In the genomic region with DNA sequence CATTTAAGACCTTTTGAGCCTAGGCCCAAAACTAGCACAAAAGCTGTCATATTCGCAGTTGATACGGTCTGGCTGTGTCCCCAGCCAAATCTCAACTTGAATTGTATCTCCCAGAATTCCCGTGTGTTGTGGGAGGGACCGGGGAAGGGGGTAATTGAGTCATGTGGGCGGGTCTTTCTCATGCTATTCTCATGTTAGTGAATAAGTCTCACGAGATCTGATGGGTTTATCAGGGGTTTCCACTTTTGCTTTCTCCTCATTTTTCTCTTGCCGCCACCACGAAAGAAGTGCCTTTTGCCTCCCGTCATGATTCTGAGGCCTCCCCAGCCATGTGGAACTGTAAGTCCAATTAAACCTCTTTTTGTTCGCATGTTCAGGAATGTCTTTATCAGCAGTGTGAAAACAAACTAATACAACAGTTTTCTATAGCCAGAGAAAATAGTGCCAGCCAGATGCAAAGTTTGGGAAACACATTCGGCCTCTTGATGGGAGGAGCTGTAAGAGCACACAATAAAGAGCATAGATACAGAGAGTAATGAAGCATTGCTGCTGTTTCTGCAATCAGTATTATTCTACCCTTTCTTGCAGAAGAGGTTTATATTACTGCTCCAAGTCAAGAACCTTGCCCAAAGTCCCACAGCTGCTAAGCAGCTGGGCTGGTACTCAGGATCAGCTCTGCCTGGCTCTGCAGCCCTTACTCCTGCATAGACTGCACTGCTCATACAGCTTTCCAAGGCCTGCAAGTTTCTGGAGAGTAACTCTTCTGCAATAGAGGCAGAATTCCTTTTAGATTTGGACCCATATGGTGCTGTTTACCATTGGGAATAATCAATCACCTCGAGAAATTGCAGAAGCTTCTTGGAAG, we compare ENCODE assay signal across 15 cellular contexts. TPM values are rescaled to one million over a fixed set of nuclear protein-coding genes. Genes with fewer than 3 reads are reported as not detected.
DNase-seq lines count a peak whose midpoint lies in the region; ATAC-seq and TF ChIP-seq lines count a peak whose summit lies in the region.
"Had no signal": no experiment of that assay in that cellular context is flagged by ENCODE, and none has a peak within 500 bp of the region (broad histone marks: within the 10 kb centered on the region; RNA-seq: fewer than 3 reads in every experiment).

No MANE protein-coding gene starts in this region.

- TF ChIP-seq CTCF in colonic mucosa (IDR thresholded peaks at IDR 0.05) = no peak

- intact Hi-C loops in right cardiac atrium (cut with DNase I) = no loop called here
- intact Hi-C loops in cardiac septum (cut with DNase I) = no loop called here
- intact Hi-C loops in colonic mucosa (cut with DNase I) = no loop called here
- intact Hi-C loops in aorta (cut with DNase I) = no loop called here

- H2BK15ac ChIP-seq in mesendoderm (replicated peaks; ENCODE audit: low read depth) = no peak overlapping the region

- H3K4me1 Mint-ChIP-seq in activated T-cell treated with anti-CD3 and anti-CD28 coated beads, Interleukin-2, amount 50 U/mL, for 24 hours (ENCODE audit: low read depth) = peaks cover 34% of the 10 kb centered on the region

- H3K79me2 ChIP-seq in mesendoderm (ENCODE audit: control insufficient read depth, insufficient read depth, low read length) = peaks cover 62% of the 10 kb centered on the region

- H4K5ac ChIP-seq in mesendoderm (ENCODE audit: low read length) = no peak overlapping the region

- H3K4me1 ChIP-seq in right cardiac atrium (ENCODE audit: control insufficient read depth, insufficient read depth, low read length) (peaks cover 3% of the 10 kb centered on the region), colonic mucosa (no peaks in the 10 kb centered on the region), mesendoderm (ENCODE audit: control insufficient read depth, low read depth, low read length) (peaks cover 6% of the 10 kb centered on the region), aorta (ENCODE audit: control insufficient read depth in 1 of 2, insufficient read depth in 2 of 2, low read length in 2 of 2) (peaks cover 0 to 4% of the 10 kb centered on the region in 2 donors)

- ATAC-seq in right cardiac atrium (no peak), aorta (ENCODE audit: low FRiP score) (no peak)
- ATAC-seq: gastrocnemius medialis had no signal

- no peaks in the 10 kb centered on the region for H3K36me3 ChIP-seq in colonic mucosa
- H3K36me3 ChIP-seq in mesendoderm (ENCODE audit: control insufficient read depth, insufficient read depth, low read length) = peaks cover 16% of the 10 kb centered on the region
- H3K36me3 ChIP-seq in aorta (ENCODE audit: control insufficient read depth in 1 of 2, insufficient read depth in 2 of 2, low read length in 1 of 2) = no peaks in the 10 kb centered on the region

- H2AK5ac ChIP-seq in mesendoderm (ENCODE audit: low read length) = peak overlapping the region; percentile 47

- peak overlapping the region; percentile 86 for H3K56ac ChIP-seq in mesendoderm (ENCODE audit: low read length)

- H3K27ac Mint-ChIP-seq in activated T-cell treated with anti-CD3 and anti-CD28 coated beads, Interleukin-2, amount 50 U/mL, for 24 hours = no peak overlapping the region

- H3K27me3 Mint-ChIP-seq in activated T-cell treated with anti-CD3 and anti-CD28 coated beads, Interleukin-2, amount 50 U/mL, for 24 hours = no peaks in the 10 kb centered on the region

- H3K27me3 ChIP-seq in right cardiac atrium (ENCODE audit: control insufficient read depth, insufficient read depth) (no peaks in the 10 kb centered on the region), colonic mucosa (no peaks in the 10 kb centered on the region), mesendoderm (ENCODE audit: insufficient read depth, low read length, poor library complexity) (no peaks in the 10 kb centered on the region), aorta (ENCODE audit: control insufficient read depth in 1 of 2, insufficient read depth in 2 of 2, low read length in 1 of 2) (no peaks in the 10 kb centered on the region)
- H3K27me3 ChIP-seq: gastrocnemius medialis, upper lobe of left lung had no signal

- H3K4me3 ChIP-seq in right cardiac atrium (ENCODE audit: low read length) = peak overlapping the region; percentile 11
- H3K4me3 ChIP-seq in colonic mucosa = no peak overlapping the region
- H3K4me3 ChIP-seq in mesendoderm (ENCODE audit: low read length) = peak overlapping the region; percentile 88
- peak overlapping the region; percentile 2 to 14 for H3K4me3 ChIP-seq in aorta (ENCODE audit: low read length in 2 of 2)
- H3K4me3 ChIP-seq: gastrocnemius medialis had no signal

- no peak overlapping the region for H3K4me3 Mint-ChIP-seq in activated T-cell treated with anti-CD3 and anti-CD28 coated beads, Interleukin-2, amount 50 U/mL, for 24 hours

- no peak overlapping the region for H4K8ac ChIP-seq in mesendoderm (ENCODE audit: low read depth, low read length)

- H3K9ac ChIP-seq in colonic mucosa (ENCODE audit: low read depth in 2 of 2, low read length in 2 of 2) (no peak overlapping the region), mesendoderm (ENCODE audit: low read length) (peak overlapping the region; percentile 87)

- no peak overlapping the region for H3K23ac ChIP-seq in mesendoderm (ENCODE audit: low read length)

- H3K18ac ChIP-seq in mesendoderm (ENCODE audit: low read length) = no peak overlapping the region

- peak overlapping the region; percentile 75 for H3K4me2 ChIP-seq in mesendoderm (ENCODE audit: low read length)

- peaks cover 31% of the 10 kb centered on the region for H3K36me3 Mint-ChIP-seq in activated T-cell treated with anti-CD3 and anti-CD28 coated beads, Interleukin-2, amount 50 U/mL, for 24 hours (ENCODE audit: low read depth)

- 55% methylated on average over 12 of the region's 12 CpGs for WGBS in right cardiac atrium
- WGBS in mesendoderm (ENCODE audit: extremely low coverage, insufficient coverage, low lambda C conversion rate) = no CpG with 5 or more reads among the region's 12 CpGs
- 33 to 48% methylated on average over 12 of the region's 12 CpGs for WGBS in aorta, 2 donors

- no peak overlapping the region for H3K4ac ChIP-seq in mesendoderm (ENCODE audit: low read depth, low read length)

- H3K79me1 ChIP-seq in mesendoderm (ENCODE audit: low read length) = peaks cover 16% of the 10 kb centered on the region

- H2BK5ac ChIP-seq in mesendoderm (ENCODE audit: low read length) = peak overlapping the region; percentile 17

- H3K9me3 ChIP-seq in right cardiac atrium (ENCODE audit: control insufficient read depth, low read length) (no peaks in the 10 kb centered on the region), colonic mucosa (no peaks in the 10 kb centered on the region), aorta (ENCODE audit: control insufficient read depth, low read length) (no peaks in the 10 kb centered on the region)
- H3K9me3 ChIP-seq: gastrocnemius medialis, upper lobe of left lung had no signal

- no peaks in the 10 kb centered on the region for H3K9me3 Mint-ChIP-seq in activated T-cell treated with anti-CD3 and anti-CD28 coated beads, Interleukin-2, amount 50 U/mL, for 24 hours

- H3K27ac ChIP-seq in right cardiac atrium (ENCODE audit: low read length) (no peak overlapping the region), colonic mucosa (no peak overlapping the region), mesendoderm (ENCODE audit: low read depth, low read length) (no peak overlapping the region), aorta (ENCODE audit: low read depth in 1 of 2, low read length in 2 of 2) (no peak overlapping the region)
- H3K27ac ChIP-seq: gastrocnemius medialis, upper lobe of left lung had no signal

- DNase-seq in right cardiac atrium (peak in 2 of 3 donors; percentile 40 to 52), cardiac septum (ENCODE audit: low spot score) (no peak), colonic mucosa (peak; percentile 30), mesendoderm (peak; percentile 89), aorta (peak in 1 of 2 donors; percentile 55), ureter (ENCODE audit: low spot score) (no peak), DMS153 (lab: John Stamatoyannopoulos, UW) (no peak)
- DNase-seq in activated T-cell treated with anti-CD3 and anti-CD28 coated beads, Interleukin-2, amount 50 U/mL, for 24 hours = no peak
- DNase-seq: activated CD4-positive, CD25-positive, alpha-beta regulatory T cell treated with anti-CD3 and anti-CD28 coated beads, Interleukin-2, amount 50 U/mL, for 72 hours; cerebellar nuclear complex; gastrocnemius medialis; GF-D8; NCI-H1092; NCI-H524 treated with DMSO at 0.1 percent for 48 hours; upper lobe of left lung had no signal

- no peak overlapping the region for H2BK120ac ChIP-seq in mesendoderm (ENCODE audit: low read depth, low read length)

RNA-seq across cellular contexts. Expression of a gene that starts 2.0 kb away (rescaled TPM):
- total RNA-seq in right cardiac atrium (10 to 100 TPM; 10.5 to 13.9 (median 12.6) TPM), cardiac septum (8.2 TPM), colonic mucosa (10 to 100 TPM; 19.2 to 34.3 TPM), aorta (10 to 100 TPM; 13.7 to 18.4 TPM), ureter (51.4 TPM)
- polyA plus RNA-seq in right cardiac atrium (6.9 TPM), aorta (1 to 10 TPM; 6.0 to 9.2 TPM)
- polyA plus RNA-seq in mesendoderm (2013, experiment 1 of 2) = 63.5 TPM
- 61.3 TPM for polyA plus RNA-seq in mesendoderm (2013, experiment 2 of 2)

Comparison
In these comparisons a context has a peak if more than half of its experiments do, and no peak if none do; other contexts are left out.
1. DNase-seq: peak in right cardiac atrium (2 of 3), colonic mucosa (single experiment) and mesendoderm (single experiment); none in cardiac septum (single experiment), ureter (single experiment), activated T-cell treated with anti-CD3 and anti-CD28 coated beads, Interleukin-2, amount 50 U/mL, for 24 hours (single experiment) and DMS153 (single experiment).